8 cellular contexts compared by ENCODE assay signal in genomic region chr12:116559080-116559329, GRCh38. TPM values are rescaled to one million over a fixed set of nuclear protein-coding genes. Genes with fewer than 3 reads are reported as not detected.
DNase-seq lines count a peak whose midpoint lies in the region; ATAC-seq and TF ChIP-seq lines count a peak whose summit lies in the region.

No MANE protein-coding gene starts in this region.

- CTCF ChIA-PET in MCF 10A (lab: Yijun Ruan, JAX): interaction anchor here (0.6 to 1.1 kb wide), 4 partner anchors 13 to 124 kb away, joined by 3 to 5 read pairs (median 3); no protein-coding TSS in a partner anchor

- POLR2A ChIA-PET in MCF 10A (lab: Yijun Ruan, JAX): interaction anchor here (0.7 to 2.0 kb wide), 8 partner anchors 11 to 426 kb away, joined by 3 to 13 read pairs (median 4); no protein-coding TSS in a partner anchor

- no peak for TF ChIP-seq POLR2A in gastrocnemius medialis (IDR thresholded peaks at IDR 0.05)

- no TSS peak for BruUV-seq in MCF 10A (replicated peaks; lab: Mats Ljungman, UMichigan)

- H3K27me3 Mint-ChIP-seq in MCF 10A (ENCODE audit: insufficient read depth, unreplicated experiment): no peaks in the 10 kb centered on the region

- H3K36me3 ChIP-seq in gastrocnemius medialis: no peaks in the 10 kb centered on the region

- H3K4me1 ChIP-seq in gastrocnemius medialis: peaks cover 11 to 12% of the 10 kb centered on the region in 2 donors

- peak overlapping the region; percentile 22 to 58 (median 42) for H3K27ac ChIP-seq in gastrocnemius medialis

- in situ Hi-C loops in gastrocnemius medialis (cut with MboI; ENCODE audit: low sequenced_read_pairs in 4 of 4): no loop called here

- peaks cover 11% of the 10 kb centered on the region for H3K4me1 Mint-ChIP-seq in MCF 10A (ENCODE audit: insufficient read depth, unreplicated experiment)

- intact Hi-C loops in MCF 10A (cut with micrococcal nuclease): loop anchor here (2.0 kb wide), 1 partner anchor 34 kb away; no protein-coding TSS in a partner anchor
- intact Hi-C loops in gastrocnemius medialis (cut with DNase I; ENCODE audit: low total_unique reads): no loop called here

- ATAC-seq in GM19468 (IDR thresholded peaks at IDR 0.05; ENCODE audit: extremely low read depth, unreplicated experiment): peak; percentile 44
- peak; percentile 54 for ATAC-seq in HG03520 (IDR thresholded peaks at IDR 0.05; ENCODE audit: unreplicated experiment)
- peak in 1 of 2 donors; percentile 14 for ATAC-seq in gastrocnemius medialis
- no peak for ATAC-seq in omental fat pad (ENCODE audit: low FRiP score)

- H3K9me3 Mint-ChIP-seq in MCF 10A (ENCODE audit: unreplicated experiment): no peaks in the 10 kb centered on the region

- H3K27me3 ChIP-seq in gastrocnemius medialis: no peaks in the 10 kb centered on the region

- TF ChIP-seq CTCF in GM12864 (IDR thresholded peaks at IDR 0.05; ENCODE audit: low read depth, low read length, missing control alignments) (no peak), MCF 10A (IDR thresholded peaks at IDR 0.05; ENCODE audit: unreplicated experiment) (no peak), gastrocnemius medialis (IDR thresholded peaks at IDR 0.05 in 4 of 5, conservative IDR thresholded peaks at IDR 0.05 in 1 of 5) (no peak), omental fat pad (IDR thresholded peaks at IDR 0.05) (no peak)

- peak overlapping the region; percentile 91 for H3K27ac Mint-ChIP-seq in MCF 10A (ENCODE audit: low read depth, unreplicated experiment)

- DNase-seq in GM12864 (ENCODE audit: low read depth): peak; percentile 92
- no peak for DNase-seq in MCF 10A (ENCODE audit: unreplicated experiment)
- no peak for DNase-seq in gastrocnemius medialis
- DNase-seq in omental fat pad (ENCODE audit: low spot score): no peak
- no peak for DNase-seq in NCI-H69 (lab: John Stamatoyannopoulos, UW)
- no peak for DNase-seq in DMS53 (lab: John Stamatoyannopoulos, UW)

- no peaks in the 10 kb centered on the region for H3K9me3 ChIP-seq in gastrocnemius medialis

- peaks cover 6% of the 10 kb centered on the region for H3K36me3 Mint-ChIP-seq in MCF 10A (ENCODE audit: insufficient read depth, unreplicated experiment)

- peak overlapping the region; percentile 29 for H3K4me3 ChIP-seq in GM12864 (ENCODE audit: low read depth, low read length)
- H3K4me3 ChIP-seq in gastrocnemius medialis: no peak overlapping the region

- peak overlapping the region; percentile 60 for H3K4me3 Mint-ChIP-seq in MCF 10A (ENCODE audit: unreplicated experiment)

RNA-seq across cellular contexts. Expression of gene MAP1LC3B2, which starts 0.2 kb away (rescaled TPM):
- total RNA-seq in MCF 10A (2022) (3.4 and 5.1 TPM in 2 replicates), gastrocnemius medialis (1 to 10 TPM in 3 of 4 donors, under 1 TPM in 1; 0.68 to 2.5 (median 1.4) TPM), omental fat pad (1 to 10 TPM in 2 of 4 donors, not detected in 2; 1.7 to 7.1 TPM)
